Comparison of ENCODE assay signal across 25 cellular contexts in genomic region chr2:33047939-33048338, GRCh38.
DNase-seq lines count a peak whose midpoint lies in the region; ATAC-seq and TF ChIP-seq lines count a peak whose summit lies in the region.
"Had no signal": no experiment of that assay in that cellular context is flagged by ENCODE, and none has a peak within 500 bp of the region (broad histone marks: within the 10 kb centered on the region; RNA-seq: fewer than 3 reads in every experiment).

No MANE protein-coding gene starts in this region.

- no peak for TF ChIP-seq EP300 in esophagus muscularis mucosa (IDR thresholded peaks at IDR 0.05)

- no peak overlapping the region for H2AFZ ChIP-seq in neural progenitor cell (replicated peaks)
- H2AFZ ChIP-seq: GM23248 had no signal

- H3K9ac ChIP-seq in neural progenitor cell, result no peak overlapping the region
- H3K9ac ChIP-seq: BLaER1, GM23248 had no signal

- TF ChIP-seq CTCF in astrocyte of the cerebellum (IDR thresholded peaks at IDR 0.05; ENCODE audit: low read depth, low read length, missing control alignments) (no peak), neural progenitor cell (IDR thresholded peaks at IDR 0.05) (no peak), esophagus muscularis mucosa (IDR thresholded peaks at IDR 0.05) (no peak), body of pancreas (IDR thresholded peaks at IDR 0.05) (no peak)

- H3K79me2 ChIP-seq in neural progenitor cell (ENCODE audit: low read depth), result no peaks in the 10 kb centered on the region

- no peak for TF ChIP-seq POLR2A in esophagus muscularis mucosa (IDR thresholded peaks at IDR 0.05; ENCODE audit: low read depth)
- TF ChIP-seq POLR2A in body of pancreas (IDR thresholded peaks at IDR 0.05), result no peak

- peaks cover 5% of the 10 kb centered on the region for H3K9me3 Mint-ChIP-seq in neural progenitor cell
- H3K9me3 Mint-ChIP-seq: activated CD8-positive, alpha-beta T cell treated with anti-CD3 and anti-CD28 coated beads for 36 hours; activated naive CD4-positive, alpha-beta T cell treated with anti-CD3 and anti-CD28 coated beads, Interleukin-2, amount 10 ng/mL, durations not matched to agents 7 days and 5 days; stimulated activated naive CD8-positive, alpha-beta T cell treated with anti-CD3 and anti-CD28 coated beads, Interleukin-15, amount 100 ng/mL, for 72 hours had no signal

- no peak for ATAC-seq in body of pancreas
- ATAC-seq in right cardiac atrium, result no peak
- ATAC-seq: activated CD8-positive, alpha-beta T cell treated with anti-CD3 and anti-CD28 coated beads for 36 hours; Right ventricle myocardium inferior; stimulated activated naive CD8-positive, alpha-beta T cell treated with anti-CD3 and anti-CD28 coated beads, Interleukin-15, amount 100 ng/mL, for 72 hours had no signal

- no peaks in the 10 kb centered on the region for H4K20me1 ChIP-seq in neural progenitor cell (ENCODE audit: low read depth)
- H4K20me1 ChIP-seq: BLaER1 had no signal

- DNase-seq in NCI-H2107 treated with DMSO at 0.1 percent for 48 hours (lab: John Stamatoyannopoulos, UW; ENCODE audit: unreplicated experiment) (peak; percentile 76), NCI-H2107 (lab: John Stamatoyannopoulos, UW) (no peak), NCI-H524 (lab: John Stamatoyannopoulos, UW) (peak; percentile 18 to 82), astrocyte of the cerebellum (ENCODE audit: low read depth) (peak; percentile 53), neural progenitor cell (ENCODE audit: low spot score) (peak; percentile 51), esophagus muscularis mucosa (ENCODE audit: extremely low spot score) (no peak), body of pancreas (no peak), right cardiac atrium (no peak)
- DNase-seq: 8988T; activated CD8-positive, alpha-beta T cell treated with anti-CD3 and anti-CD28 coated beads for 36 hours; activated naive CD4-positive, alpha-beta T cell treated with anti-CD3 and anti-CD28 coated beads, Interleukin-2, amount 10 ng/mL, durations not matched to agents 7 days and 5 days; activated T-cell treated with anti-CD3 and anti-CD28 coated beads, Interleukin-2, amount 50 U/mL, for 1 hour; Calu3; GM23248; hypothalamus; Kasumi-1; NCI-H1436; NCI-H446 treated with DMSO at 0.1 percent for 48 hours; stimulated activated naive CD8-positive, alpha-beta T cell treated with anti-CD3 and anti-CD28 coated beads, Interleukin-15, amount 100 ng/mL, for 72 hours; transverse colon had no signal

- H3K27ac Mint-ChIP-seq in neural progenitor cell, result no peak overlapping the region
- H3K27ac Mint-ChIP-seq: activated CD8-positive, alpha-beta T cell treated with anti-CD3 and anti-CD28 coated beads for 36 hours; activated naive CD4-positive, alpha-beta T cell treated with anti-CD3 and anti-CD28 coated beads, Interleukin-2, amount 10 ng/mL, durations not matched to agents 7 days and 5 days; stimulated activated naive CD8-positive, alpha-beta T cell treated with anti-CD3 and anti-CD28 coated beads, Interleukin-15, amount 100 ng/mL, for 72 hours had no signal

- 31% methylated on average over 2 of the region's 2 CpGs for WGBS in esophagus muscularis mucosa
- 9 to 25% methylated on average over 2 of the region's 2 CpGs for WGBS in body of pancreas, 2 donors
- 36% methylated on average over 2 of the region's 2 CpGs for WGBS in right cardiac atrium

- H3K36me3 ChIP-seq in neural progenitor cell (no peaks in the 10 kb centered on the region), esophagus muscularis mucosa (no peaks in the 10 kb centered on the region), body of pancreas (replicated peaks in 1 of 2; ENCODE audit: insufficient read depth in 1 of 2, low read depth in 2 of 2) (no peaks in the 10 kb centered on the region)
- H3K36me3 ChIP-seq: BLaER1, prostate gland, transverse colon had no signal

- H3K27me3 ChIP-seq in neural progenitor cell (no peaks in the 10 kb centered on the region), esophagus muscularis mucosa (no peaks in the 10 kb centered on the region), body of pancreas (no peaks in the 10 kb centered on the region), right cardiac atrium (ENCODE audit: control insufficient read depth, insufficient read depth) (no peaks in the 10 kb centered on the region)
- H3K27me3 ChIP-seq: BLaER1, transverse colon had no signal

- H3K4me1 ChIP-seq in neural progenitor cell (peaks cover 18% of the 10 kb centered on the region), esophagus muscularis mucosa (peaks cover 0 to 29% (median 23%) of the 10 kb centered on the region in 4 donors), body of pancreas (no peaks in the 10 kb centered on the region), right cardiac atrium (ENCODE audit: control insufficient read depth, insufficient read depth, low read length) (no peaks in the 10 kb centered on the region)
- H3K4me1 ChIP-seq: BLaER1, prostate gland had no signal

- no peaks in the 10 kb centered on the region for H3F3A ChIP-seq in neural progenitor cell (ENCODE audit: low read depth)

- in situ Hi-C loops in astrocyte of the cerebellum (cut with HindIII; ENCODE audit: low sequenced_read_pairs), result loop anchor here (25.0 kb wide), 1 partner anchor 539 kb away; the partner anchor contains the start of gene FAM98A

- H3K36me3 Mint-ChIP-seq in neural progenitor cell, result no peaks in the 10 kb centered on the region
- H3K36me3 Mint-ChIP-seq: activated naive CD4-positive, alpha-beta T cell treated with anti-CD3 and anti-CD28 coated beads, Interleukin-2, amount 10 ng/mL, durations not matched to agents 7 days and 5 days had no signal

- H3K27ac ChIP-seq in neural progenitor cell (no peak overlapping the region), esophagus muscularis mucosa (replicated peaks in 1 of 4) (no peak overlapping the region), body of pancreas (no peak overlapping the region), right cardiac atrium (ENCODE audit: low read length) (no peak overlapping the region)
- H3K27ac ChIP-seq: BLaER1, coronary artery, GM23248, prostate gland, transverse colon had no signal

- no peak overlapping the region for H3K4me3 ChIP-seq in astrocyte of the cerebellum (ENCODE audit: low read depth, low read length)
- no peak overlapping the region for H3K4me3 ChIP-seq in neural progenitor cell
- H3K4me3 ChIP-seq in esophagus muscularis mucosa, result no peak overlapping the region
- no peak overlapping the region for H3K4me3 ChIP-seq in body of pancreas
- no peak overlapping the region for H3K4me3 ChIP-seq in right cardiac atrium (ENCODE audit: low read length)
- H3K4me3 ChIP-seq: BLaER1, coronary artery, GM23248, prostate gland, transverse colon had no signal

- no peak overlapping the region for H3K4me3 Mint-ChIP-seq in neural progenitor cell
- H3K4me3 Mint-ChIP-seq: activated CD8-positive, alpha-beta T cell treated with anti-CD3 and anti-CD28 coated beads for 36 hours; activated naive CD4-positive, alpha-beta T cell treated with anti-CD3 and anti-CD28 coated beads, Interleukin-2, amount 10 ng/mL, durations not matched to agents 7 days and 5 days; nephron; stimulated activated naive CD8-positive, alpha-beta T cell treated with anti-CD3 and anti-CD28 coated beads, Interleukin-15, amount 100 ng/mL, for 72 hours had no signal

- H3K27me3 Mint-ChIP-seq in neural progenitor cell (ENCODE audit: insufficient read depth, low read depth), result no peaks in the 10 kb centered on the region
- H3K27me3 Mint-ChIP-seq: activated naive CD4-positive, alpha-beta T cell treated with anti-CD3 and anti-CD28 coated beads, Interleukin-2, amount 10 ng/mL, durations not matched to agents 7 days and 5 days had no signal

- no peaks in the 10 kb centered on the region for H3K9me3 ChIP-seq in neural progenitor cell (ENCODE audit: low read depth)
- H3K9me3 ChIP-seq in esophagus muscularis mucosa, result no peaks in the 10 kb centered on the region
- no peaks in the 10 kb centered on the region for H3K9me3 ChIP-seq in body of pancreas
- H3K9me3 ChIP-seq in right cardiac atrium (ENCODE audit: control insufficient read depth, low read length), result no peaks in the 10 kb centered on the region
- H3K9me3 ChIP-seq: BLaER1, prostate gland, transverse colon had no signal

- peak overlapping the region; percentile 53 for H3K4me2 ChIP-seq in neural progenitor cell
- H3K4me2 ChIP-seq: BLaER1 had no signal

- peaks cover 16% of the 10 kb centered on the region for H3K4me1 Mint-ChIP-seq in neural progenitor cell
- H3K4me1 Mint-ChIP-seq: activated naive CD4-positive, alpha-beta T cell treated with anti-CD3 and anti-CD28 coated beads, Interleukin-2, amount 10 ng/mL, durations not matched to agents 7 days and 5 days; stimulated activated naive CD8-positive, alpha-beta T cell treated with anti-CD3 and anti-CD28 coated beads, Interleukin-15, amount 100 ng/mL, for 72 hours had no signal

- intact Hi-C loops in esophagus muscularis mucosa (cut with DNase I) (no loop called here), body of pancreas (cut with DNase I) (no loop called here), right cardiac atrium (cut with DNase I) (no loop called here)

Comparison
In these comparisons a context has a peak if more than half of its experiments do, and no peak if none do; other contexts are left out.
1. DNase-seq: peak in NCI-H2107 treated with DMSO at 0.1 percent for 48 hours (single experiment), NCI-H524 (2 of 2), astrocyte of the cerebellum (single experiment) and neural progenitor cell (single experiment); none in NCI-H2107 (single experiment), esophagus muscularis mucosa (single experiment), body of pancreas (0 of 4) and right cardiac atrium (0 of 3).